In genomic region chr6:60935970-60936369, GRCh38 we compare ENCODE assay signal across 7 cellular contexts.
DNase-seq lines count a peak whose midpoint lies in the region; ATAC-seq and TF ChIP-seq lines count a peak whose summit lies in the region.
"Not testable (repeated sequence)": the region's sequence is repeated elsewhere in the genome, so short reads cannot be mapped to it uniquely, and the experiment has no call there.

No MANE protein-coding gene starts in this region.

- H3K36me3 Mint-ChIP-seq in mesothelial cell of epicardium = not testable (repeated sequence)

- H3K27ac ChIP-seq in RWPE2 (ENCODE audit: poor library complexity, severe bottlenecking); foreskin keratinocyte: not testable (repeated sequence)

- peak; percentile 67 for ATAC-seq in GM18858 (IDR thresholded peaks at IDR 0.05; ENCODE audit: unreplicated experiment)
- peak; percentile 56 for ATAC-seq in GM21717 (IDR thresholded peaks at IDR 0.05; ENCODE audit: unreplicated experiment)
- ATAC-seq in HG02798 (IDR thresholded peaks at IDR 0.05; ENCODE audit: poor library complexity, unreplicated experiment) = peak; percentile 68
- peak; percentile 53 for ATAC-seq in HG03442 (IDR thresholded peaks at IDR 0.05; ENCODE audit: unreplicated experiment)
- peak; percentile 41; the same call in 1 of the 3 replicates for ATAC-seq in RWPE2 (ENCODE audit: low read depth)
- peak; percentile 90 for ATAC-seq in foreskin keratinocyte

- not testable (repeated sequence) for H3K9me3 ChIP-seq in RWPE2 (ENCODE audit: severe bottlenecking)

- not testable (repeated sequence) for H3K9me3 Mint-ChIP-seq in mesothelial cell of epicardium

- TF ChIP-seq CTCF in RWPE2 (IDR thresholded peaks at IDR 0.05; ENCODE audit: poor library complexity, severe bottlenecking); foreskin keratinocyte (conservative IDR thresholded peaks at IDR 0.05): not testable (repeated sequence)
- peak; percentile 68 for TF ChIP-seq CTCF in mesothelial cell of epicardium (IDR thresholded peaks at IDR 0.05; ENCODE audit: unreplicated experiment)

- H3K4me1 Mint-ChIP-seq in mesothelial cell of epicardium = not testable (repeated sequence)

- not testable (repeated sequence) for H3K4me1 ChIP-seq in RWPE2 (ENCODE audit: insufficient read depth, poor library complexity, severe bottlenecking); foreskin keratinocyte

- H3K27me3 ChIP-seq in RWPE2 (ENCODE audit: insufficient read depth, poor library complexity, severe bottlenecking); foreskin keratinocyte: not testable (repeated sequence)

- H3K36me3 ChIP-seq in RWPE2 (ENCODE audit: low read depth) = not testable (repeated sequence)

- H3K4me3 Mint-ChIP-seq in mesothelial cell of epicardium = not testable (repeated sequence)

- H3K27me3 Mint-ChIP-seq in mesothelial cell of epicardium (ENCODE audit: low read depth) = not testable (repeated sequence)

- not testable (repeated sequence) for H3K27ac Mint-ChIP-seq in mesothelial cell of epicardium

- not testable (repeated sequence) for DNase-seq in RWPE2 (ENCODE audit: low spot score); foreskin keratinocyte; mesothelial cell of epicardium (ENCODE audit: low spot score in 2 of 2, unreplicated experiment in 2 of 2)

- H3K4me3 ChIP-seq in RWPE2 (ENCODE audit: severe bottlenecking) = not testable (repeated sequence)
